ENCODE assay signal across 1 cellular context in genomic region chr16:28526201-28527099, GRCh38.
TF ChIP-seq lines count a peak whose summit lies in the region.

No MANE protein-coding gene starts in this region.

TF ChIP-seq in HepG2, 621 proteins besides CTCF, POLR2A, EP300 and RAD21 (continued from another document and continues in another):
- peak; percentile 84 for TF ChIP-seq RERE (CRISPR knock-in tag; IDR thresholded peaks at IDR 0.05; ENCODE audit: low read depth)
- TF ChIP-seq ATF7 (IDR thresholded peaks at IDR 0.05), result peak; percentile 54
- peak; percentile 53; the same call in 1 of the 2 replicates for TF ChIP-seq ATF7 (CRISPR knock-in tag; IDR thresholded peaks at IDR 0.05)
- no peak for TF ChIP-seq REXO4 (CRISPR knock-in tag; IDR thresholded peaks at IDR 0.05; ENCODE audit: borderline replicate concordance)
- TF ChIP-seq CHD4 (IDR thresholded peaks at IDR 0.05; ENCODE audit: borderline replicate concordance, low read length), result peak; percentile 96; the same call in 1 of the 2 replicates
- no peak; the same call in 1 of the 2 replicates for TF ChIP-seq ZNF790 (CRISPR knock-in tag; IDR thresholded peaks at IDR 0.05; ENCODE audit: borderline replicate concordance)
- TF ChIP-seq, protein P1, sequence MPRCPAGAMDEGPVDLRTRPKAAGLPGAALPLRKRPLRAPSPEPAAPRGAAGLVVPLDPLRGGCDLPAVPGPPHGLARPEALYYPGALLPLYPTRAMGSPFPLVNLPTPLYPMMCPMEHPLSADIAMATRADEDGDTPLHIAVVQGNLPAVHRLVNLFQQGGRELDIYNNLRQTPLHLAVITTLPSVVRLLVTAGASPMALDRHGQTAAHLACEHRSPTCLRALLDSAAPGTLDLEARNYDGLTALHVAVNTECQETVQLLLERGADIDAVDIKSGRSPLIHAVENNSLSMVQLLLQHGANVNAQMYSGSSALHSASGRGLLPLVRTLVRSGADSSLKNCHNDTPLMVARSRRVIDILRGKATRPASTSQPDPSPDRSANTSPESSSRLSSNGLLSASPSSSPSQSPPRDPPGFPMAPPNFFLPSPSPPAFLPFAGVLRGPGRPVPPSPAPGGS (CRISPR knock-in tag; IDR thresholded peaks at IDR 0.05), result no peak
- peak; percentile 88; the same call in 1 of the 2 replicates for TF ChIP-seq TRIM24 (CRISPR knock-in tag; IDR thresholded peaks at IDR 0.05)
- peak; percentile 81; the same call in 1 of the 2 replicates for TF ChIP-seq MED13 (CRISPR knock-in tag; IDR thresholded peaks at IDR 0.05)
- TF ChIP-seq ZNF75D (CRISPR knock-in tag; IDR thresholded peaks at IDR 0.05; ENCODE audit: borderline replicate concordance), result no peak
- TF ChIP-seq, protein P2, sequence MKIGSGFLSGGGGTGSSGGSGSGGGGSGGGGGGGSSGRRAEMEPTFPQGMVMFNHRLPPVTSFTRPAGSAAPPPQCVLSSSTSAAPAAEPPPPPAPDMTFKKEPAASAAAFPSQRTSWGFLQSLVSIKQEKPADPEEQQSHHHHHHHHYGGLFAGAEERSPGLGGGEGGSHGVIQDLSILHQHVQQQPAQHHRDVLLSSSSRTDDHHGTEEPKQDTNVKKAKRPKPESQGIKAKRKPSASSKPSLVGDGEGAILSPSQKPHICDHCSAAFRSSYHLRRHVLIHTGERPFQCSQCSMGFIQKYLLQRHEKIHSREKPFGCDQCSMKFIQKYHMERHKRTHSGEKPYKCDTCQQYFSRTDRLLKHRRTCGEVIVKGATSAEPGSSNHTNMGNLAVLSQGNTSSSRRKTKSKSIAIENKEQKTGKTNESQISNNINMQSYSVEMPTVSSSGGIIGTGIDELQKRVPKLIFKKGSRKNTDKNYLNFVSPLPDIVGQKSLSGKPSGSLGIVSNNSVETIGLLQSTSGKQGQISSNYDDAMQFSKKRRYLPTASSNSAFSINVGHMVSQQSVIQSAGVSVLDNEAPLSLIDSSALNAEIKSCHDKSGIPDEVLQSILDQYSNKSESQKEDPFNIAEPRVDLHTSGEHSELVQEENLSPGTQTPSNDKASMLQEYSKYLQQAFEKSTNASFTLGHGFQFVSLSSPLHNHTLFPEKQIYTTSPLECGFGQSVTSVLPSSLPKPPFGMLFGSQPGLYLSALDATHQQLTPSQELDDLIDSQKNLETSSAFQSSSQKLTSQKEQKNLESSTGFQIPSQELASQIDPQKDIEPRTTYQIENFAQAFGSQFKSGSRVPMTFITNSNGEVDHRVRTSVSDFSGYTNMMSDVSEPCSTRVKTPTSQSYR (CRISPR knock-in tag; IDR thresholded peaks at IDR 0.05; ENCODE audit: borderline replicate concordance), result peak; percentile 96
- TF ChIP-seq SKI (IDR thresholded peaks at IDR 0.05; ENCODE audit: partially characterized antibody), result peak; percentile 92
- TF ChIP-seq SP4 (CRISPR knock-in tag; IDR thresholded peaks at IDR 0.05), result no peak
- TF ChIP-seq ZC3H13 (CRISPR knock-in tag; IDR thresholded peaks at IDR 0.05), result no peak
- TF ChIP-seq HIC2 (CRISPR knock-in tag; IDR thresholded peaks at IDR 0.05; ENCODE audit: low read depth), result no peak
- no peak for TF ChIP-seq PLRG1 (conservative IDR thresholded peaks at IDR 0.05)
- TF ChIP-seq HHEX (CRISPR knock-in tag; IDR thresholded peaks at IDR 0.05), result peak; percentile 60
- TF ChIP-seq ZNF362 (CRISPR knock-in tag; IDR thresholded peaks at IDR 0.05; ENCODE audit: borderline replicate concordance), result peak; percentile 92
- TF ChIP-seq FLYWCH1 (CRISPR knock-in tag; IDR thresholded peaks at IDR 0.05), result no peak
- peak; percentile 54; the same call in 1 of the 2 replicates for TF ChIP-seq GMEB1 (CRISPR knock-in tag; IDR thresholded peaks at IDR 0.05; ENCODE audit: borderline replicate concordance)
- 0 out of 2 replicates have a peak, but pooled peaks have one; percentile 39 for TF ChIP-seq ZNF232 (CRISPR knock-in tag; IDR thresholded peaks at IDR 0.05; ENCODE audit: borderline replicate concordance)
- TF ChIP-seq RXRB (CRISPR knock-in tag; IDR thresholded peaks at IDR 0.05; ENCODE audit: borderline replicate concordance), result peak; percentile 97
- no peak for TF ChIP-seq RFX1 (IDR thresholded peaks at IDR 0.05)
- no peak for TF ChIP-seq SCMH1 (CRISPR knock-in tag; IDR thresholded peaks at IDR 0.05; ENCODE audit: borderline replicate concordance)
- TF ChIP-seq AKNA (CRISPR knock-in tag; IDR thresholded peaks at IDR 0.05; ENCODE audit: borderline replicate concordance), result no peak
- TF ChIP-seq SRSF4 (IDR thresholded peaks at IDR 0.05; ENCODE audit: low read depth, low read length, poor library complexity, severe bottlenecking), result no peak
- TF ChIP-seq MTA3 (CRISPR knock-in tag; IDR thresholded peaks at IDR 0.05), result no peak
- peak; percentile 66; the same call in 1 of the 2 replicates for TF ChIP-seq TFDP1 (CRISPR knock-in tag; IDR thresholded peaks at IDR 0.05; ENCODE audit: borderline replicate concordance)
- TF ChIP-seq FOXP4 (CRISPR knock-in tag; IDR thresholded peaks at IDR 0.05), result peak; percentile 97
- TF ChIP-seq ZFYVE20 (CRISPR knock-in tag; IDR thresholded peaks at IDR 0.05; ENCODE audit: borderline replicate concordance, low read depth), result no peak
